19 cellular contexts compared by ENCODE assay signal in the genomic region with DNA sequence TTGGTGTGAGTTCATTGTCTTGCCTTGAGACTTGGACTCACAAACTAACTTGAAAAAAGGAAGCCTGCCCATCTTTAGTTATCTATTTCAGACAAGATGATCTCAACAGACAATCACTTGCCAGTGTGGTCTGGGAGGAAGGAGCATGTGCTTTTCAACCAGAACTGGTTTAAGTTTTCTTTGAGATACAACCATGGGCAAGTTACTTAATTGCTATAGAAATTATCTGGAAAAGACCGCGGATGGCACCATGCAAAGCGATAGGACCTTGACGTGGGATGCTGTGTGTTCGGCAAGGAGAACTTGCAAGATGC.
DNase-seq lines count a peak whose midpoint lies in the region; ATAC-seq and TF ChIP-seq lines count a peak whose summit lies in the region.
"Had no signal": no experiment of that assay in that cellular context is flagged by ENCODE, and none has a peak within 500 bp of the region (broad histone marks: within the 10 kb centered on the region; RNA-seq: fewer than 3 reads in every experiment).

No MANE protein-coding gene starts in this region.

- no peak for DNase-seq in activated CD4-positive, alpha-beta T cell treated with anti-CD3 and anti-CD28 coated beads, Interleukin-2, amount 10 ng/mL, durations not matched to agents 24 days and 14 days
- no peak for DNase-seq in activated CD4-positive, alpha-beta T cell treated with anti-CD3 and anti-CD28 coated beads, Interleukin-2, amount 50 U/mL, for 48 hours
- DNase-seq in CD4-positive, alpha-beta T cell: no peak
- DNase-seq in T-cell (no peak), DMS153 treated with DMSO at 0.1 percent for 48 hours (lab: John Stamatoyannopoulos, UW; ENCODE audit: unreplicated experiment) (no peak), amniotic stem cell (lab: John Stamatoyannopoulos, UW) (no peak), lower lobe of right lung (no peak)
- DNase-seq in effector memory CD4-positive, alpha-beta T cell: no peak
- DNase-seq: aorta, DMS 273 treated with DMSO at 0.1 percent for 48 hours, IMR-90, NCI-H1694, NCI-H446 treated with DMSO at 0.1 percent for 48 hours, ovary had no signal

- H3K9me3 ChIP-seq in CD4-positive, alpha-beta T cell (ENCODE audit: control insufficient read depth, low read length): no peaks in the 10 kb centered on the region
- H3K9me3 ChIP-seq in effector memory CD4-positive, alpha-beta T cell (ENCODE audit: control insufficient read depth, low read length): no peaks in the 10 kb centered on the region
- no peaks in the 10 kb centered on the region for H3K9me3 ChIP-seq in lower lobe of right lung
- H3K9me3 ChIP-seq: gastroesophageal sphincter, ovary had no signal

- peaks cover 3% of the 10 kb centered on the region for H3K36me3 Mint-ChIP-seq in activated CD4-positive, alpha-beta T cell treated with anti-CD3 and anti-CD28 coated beads, Interleukin-2, amount 10 ng/mL, durations not matched to agents 24 days and 14 days (ENCODE audit: low read depth)
- H3K36me3 Mint-ChIP-seq in CD4-positive, alpha-beta T cell (ENCODE audit: low read depth): peaks cover 4% of the 10 kb centered on the region
- no peaks in the 10 kb centered on the region for H3K36me3 Mint-ChIP-seq in T-cell
- H3K36me3 Mint-ChIP-seq: stimulated activated memory B cell treated with anti-CD40 and anti-IgM and Interleukin-4, amounts not matched to agents 10 μg/mL and 1 μg/mL and 100 μg/mL, for 72 hours had no signal

- CTCF ChIA-PET in CD4-positive, alpha-beta T cell (lab: Charles Lee): interaction anchor here (2.7 kb wide), 1 partner anchor 18 kb away, joined by 20 read pairs; no protein-coding TSS in a partner anchor
- CTCF ChIA-PET in T-cell (lab: Charles Lee): interaction anchor here (0.7 to 2.2 kb wide), 3 partner anchors 18 to 129 kb away, joined by 4 to 13 read pairs (median 7); no protein-coding TSS in a partner anchor

- ATAC-seq in CD4-positive, alpha-beta T cell (ENCODE audit: poor library complexity): no peak
- ATAC-seq in T-cell (replicated peaks in 1 of 4) (no peak), lower lobe of right lung (no peak)
- ATAC-seq: gastroesophageal sphincter; stimulated activated memory B cell treated with anti-CD40 and anti-IgM and Interleukin-4, amounts not matched to agents 10 μg/mL and 1 μg/mL and 100 μg/mL, for 72 hours had no signal

- peaks cover 53% of the 10 kb centered on the region for H3K27me3 Mint-ChIP-seq in activated CD4-positive, alpha-beta T cell treated with anti-CD3 and anti-CD28 coated beads, Interleukin-2, amount 10 ng/mL, durations not matched to agents 24 days and 14 days
- peaks cover 25% of the 10 kb centered on the region for H3K27me3 Mint-ChIP-seq in CD4-positive, alpha-beta T cell
- peaks cover 0 to 29% of the 10 kb centered on the region in 2 donors for H3K27me3 Mint-ChIP-seq in T-cell

- no peaks in the 10 kb centered on the region for H3K27me3 ChIP-seq in CD4-positive, alpha-beta T cell (ENCODE audit: control insufficient read depth, insufficient read depth, low read length)
- no peaks in the 10 kb centered on the region for H3K27me3 ChIP-seq in effector memory CD4-positive, alpha-beta T cell (replicated peaks; ENCODE audit: control insufficient read depth, insufficient read depth, low read length, poor library complexity, severe bottlenecking)
- no peaks in the 10 kb centered on the region for H3K27me3 ChIP-seq in lower lobe of right lung (ENCODE audit: low read depth)
- H3K27me3 ChIP-seq: gastroesophageal sphincter, hepatocyte, ovary had no signal

- H3K27ac ChIP-seq in CD4-positive, alpha-beta T cell (ENCODE audit: low read depth, low read length): no peak overlapping the region
- no peak overlapping the region for H3K27ac ChIP-seq in effector memory CD4-positive, alpha-beta T cell (ENCODE audit: insufficient read depth, low read length, poor library complexity, severe bottlenecking)
- H3K27ac ChIP-seq in lower lobe of right lung: no peak overlapping the region
- H3K27ac ChIP-seq: gastroesophageal sphincter, hepatocyte, ovary had no signal

- no peak overlapping the region for H3K27ac Mint-ChIP-seq in activated CD4-positive, alpha-beta T cell treated with anti-CD3 and anti-CD28 coated beads, Interleukin-2, amount 10 ng/mL, durations not matched to agents 24 days and 14 days
- peak overlapping the region; percentile 70 for H3K27ac Mint-ChIP-seq in CD4-positive, alpha-beta T cell
- no peak overlapping the region for H3K27ac Mint-ChIP-seq in T-cell
- H3K27ac Mint-ChIP-seq: nephron; stimulated activated memory B cell treated with anti-CD40 and anti-IgM and Interleukin-4, amounts not matched to agents 10 μg/mL and 1 μg/mL and 100 μg/mL, for 72 hours had no signal

- peak overlapping the region; percentile 70 for H3K4me3 Mint-ChIP-seq in activated CD4-positive, alpha-beta T cell treated with anti-CD3 and anti-CD28 coated beads, Interleukin-2, amount 10 ng/mL, durations not matched to agents 24 days and 14 days
- H3K4me3 Mint-ChIP-seq in CD4-positive, alpha-beta T cell: peak overlapping the region; percentile 85
- peak overlapping the region; percentile 58 to 76 (median 69) for H3K4me3 Mint-ChIP-seq in T-cell
- H3K4me3 Mint-ChIP-seq: nephron; stimulated activated memory B cell treated with anti-CD40 and anti-IgM and Interleukin-4, amounts not matched to agents 10 μg/mL and 1 μg/mL and 100 μg/mL, for 72 hours had no signal

- H3K9me3 Mint-ChIP-seq in activated CD4-positive, alpha-beta T cell treated with anti-CD3 and anti-CD28 coated beads, Interleukin-2, amount 10 ng/mL, durations not matched to agents 24 days and 14 days: no peaks in the 10 kb centered on the region
- H3K9me3 Mint-ChIP-seq in CD4-positive, alpha-beta T cell: no peaks in the 10 kb centered on the region
- H3K9me3 Mint-ChIP-seq in T-cell: no peaks in the 10 kb centered on the region
- H3K9me3 Mint-ChIP-seq: nephron; stimulated activated memory B cell treated with anti-CD40 and anti-IgM and Interleukin-4, amounts not matched to agents 10 μg/mL and 1 μg/mL and 100 μg/mL, for 72 hours had no signal

- H3K4me1 ChIP-seq in effector memory CD4-positive, alpha-beta T cell (ENCODE audit: control insufficient read depth, insufficient read depth, low read length, poor library complexity, severe bottlenecking): peaks cover 23% of the 10 kb centered on the region
- H3K4me1 ChIP-seq in lower lobe of right lung: no peaks in the 10 kb centered on the region
- H3K4me1 ChIP-seq: gastroesophageal sphincter had no signal

- H3K4me3 ChIP-seq in effector memory CD4-positive, alpha-beta T cell (ENCODE audit: insufficient read depth, low read depth, low read length, poor library complexity, severe bottlenecking): peak overlapping the region; percentile 20
- no peak overlapping the region for H3K4me3 ChIP-seq in lower lobe of right lung
- H3K4me3 ChIP-seq: gastroesophageal sphincter, hepatocyte, lung, ovary had no signal

- intact Hi-C loops in activated CD4-positive, alpha-beta T cell treated with anti-CD3 and anti-CD28 coated beads, Interleukin-2, amount 10 ng/mL, durations not matched to agents 24 days and 14 days (cut with micrococcal nuclease): loop anchor here (5.0 kb wide), 1 partner anchor 78 kb away; the partner anchor contains the start of gene KIAA1549
- intact Hi-C loops in CD4-positive, alpha-beta T cell (cut with DNase I, micrococcal nuclease): no loop called here
- intact Hi-C loops in lower lobe of right lung (cut with DNase I): no loop called here

- H3K4me1 Mint-ChIP-seq in activated CD4-positive, alpha-beta T cell treated with anti-CD3 and anti-CD28 coated beads, Interleukin-2, amount 10 ng/mL, durations not matched to agents 24 days and 14 days: peaks cover 37% of the 10 kb centered on the region
- peaks cover 42% of the 10 kb centered on the region for H3K4me1 Mint-ChIP-seq in CD4-positive, alpha-beta T cell (ENCODE audit: low read depth)
- peaks cover 35 to 53% (median 45%) of the 10 kb centered on the region in 3 donors for H3K4me1 Mint-ChIP-seq in T-cell
- H3K4me1 Mint-ChIP-seq: stimulated activated memory B cell treated with anti-CD40 and anti-IgM and Interleukin-4, amounts not matched to agents 10 μg/mL and 1 μg/mL and 100 μg/mL, for 72 hours had no signal

- H3K36me3 ChIP-seq in effector memory CD4-positive, alpha-beta T cell (ENCODE audit: control insufficient read depth, insufficient read depth, low read length): no peaks in the 10 kb centered on the region
- H3K36me3 ChIP-seq in lower lobe of right lung: peaks cover 8% of the 10 kb centered on the region
- H3K36me3 ChIP-seq: ovary had no signal

- TF ChIP-seq CTCF in CD4-positive, alpha-beta T cell (IDR thresholded peaks at IDR 0.05): no peak
- no peak for TF ChIP-seq CTCF in lower lobe of right lung (IDR thresholded peaks at IDR 0.05)

- POLR2A ChIA-PET in CD4-positive, alpha-beta T cell (lab: Charles Lee): interaction anchor here (0.9 to 2.6 kb wide), 6 partner anchors 16 to 279 kb away, joined by 3 to 19 read pairs (median 5); no protein-coding TSS in a partner anchor
- POLR2A ChIA-PET in T-cell (lab: Charles Lee): no interaction called here
